In the genomic region with DNA sequence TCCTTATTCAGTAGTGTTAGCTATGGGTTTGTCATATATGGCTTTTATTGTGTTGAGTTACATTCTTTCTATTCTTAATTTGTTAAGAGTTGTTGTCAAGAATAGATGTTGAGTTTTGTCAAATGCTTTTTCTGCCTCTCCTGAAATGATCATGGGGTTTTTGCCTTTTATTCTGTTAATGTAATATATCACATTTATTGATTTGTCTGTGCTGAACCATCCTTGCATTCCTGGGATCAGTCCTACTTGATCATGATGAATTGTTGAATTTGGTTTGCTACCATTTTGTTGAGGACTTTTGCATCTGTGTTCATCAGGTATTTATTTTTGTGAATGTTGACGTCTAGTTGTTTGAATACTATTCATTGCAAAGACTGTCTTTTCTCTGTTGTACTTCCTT, we compare ENCODE assay signal across 25 cellular contexts.
"Had no signal": no experiment of that assay in that cellular context is flagged by ENCODE, and none has a peak within 500 bp of the region (broad histone marks: within the 10 kb centered on the region; RNA-seq: fewer than 3 reads in every experiment).

No MANE protein-coding gene starts in this region.

- DNase-seq: activated CD4-positive, alpha-beta memory T cell treated with anti-CD3 and anti-CD28 coated beads, Interleukin-2, amount 10 ng/mL, durations not matched to agents 7 days and 5 days; activated CD4-positive, alpha-beta T cell treated with anti-CD3 and anti-CD28 coated beads for 1 hour; activated CD4-positive, alpha-beta T cell treated with anti-CD3 and anti-CD28 coated beads, Interleukin-2, amount 10 ng/mL, durations not matched to agents 7 days and 5 days; activated effector memory CD4-positive, alpha-beta T cell treated with Interleukin-2 at 50 U/mL for 16 hours; activated naive CD4-positive, alpha-beta T cell treated with Interleukin-2 at 50 U/mL for 16 hours; activated T-cell treated with anti-CD3 and anti-CD28 coated beads, Interleukin-2, amount 50 U/mL, for 48 hours; anterior cingulate cortex; esophagus squamous epithelium; head of caudate nucleus; hippocampal formation; left colon; mammary epithelial cell; naive B cell; nephron progenitor cell; stimulated activated CD4-positive, alpha-beta T cell treated with anti-CD3 and anti-CD28 coated beads, Interleukin-12 subunit alpha, Interleukin-12 subunit beta, amount 100 ng/mL, for 4 hours; stimulated activated CD4-positive, alpha-beta T cell treated with anti-CD3 and anti-CD28 coated beads, Interleukin-4, amount 100 ng/mL, for 1 hour; T1000; uterus had no signal

- ATAC-seq: left colon; sciatic nerve; stimulated activated effector memory CD8-positive, alpha-beta T cell treated with anti-CD3 and anti-CD28 coated beads, Interleukin-12 subunit alpha, Interleukin-12 subunit beta, amount 100 ng/mL, for 72 hours; WTC11 had no signal

- H3K4me3 ChIP-seq: esophagus squamous epithelium, skin epidermis, thoracic aorta, uterus had no signal

- FAIRE-seq: bronchial epithelial cell, keratinocyte had no signal
